28 cellular contexts compared by ENCODE assay signal in the genomic region with DNA sequence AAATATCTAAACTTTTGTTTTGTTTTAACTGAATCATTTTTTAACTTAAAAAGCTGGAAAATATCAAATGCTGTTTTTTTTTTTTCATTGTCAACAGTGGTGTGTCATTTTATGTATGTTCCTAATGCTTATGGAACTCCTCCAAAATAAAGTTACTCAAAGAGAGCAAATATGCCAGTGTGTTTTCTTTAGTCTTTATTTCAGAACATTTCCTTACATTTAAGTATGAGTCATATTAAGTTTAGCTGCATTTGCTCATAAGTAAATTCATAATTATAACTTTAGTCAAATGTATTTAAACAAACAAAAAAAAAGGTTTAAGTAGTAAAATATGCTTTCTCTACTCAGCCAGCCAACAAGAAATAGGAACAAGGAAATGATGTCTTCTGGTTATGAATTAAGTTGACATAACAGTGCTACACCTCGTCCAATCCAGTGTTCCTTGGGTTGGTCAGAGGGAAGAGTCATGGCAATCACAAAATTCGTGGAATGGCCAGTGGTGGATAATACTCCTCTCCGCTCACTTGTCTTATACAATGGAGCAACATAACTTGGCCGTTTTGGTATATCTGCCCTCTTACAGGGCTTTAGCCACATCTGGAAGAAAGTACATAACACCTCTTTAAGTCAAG.
A peak's percentile ranks its signal among the peaks of the same experiment; 100 is the strongest.
DNase-seq lines count a peak whose midpoint lies in the region; ATAC-seq and TF ChIP-seq lines count a peak whose summit lies in the region.
"Had no signal": no experiment of that assay in that cellular context is flagged by ENCODE, and none has a peak within 500 bp of the region (broad histone marks: within the 10 kb centered on the region; RNA-seq: fewer than 3 reads in every experiment).

No MANE protein-coding gene starts in this region.

- H3K27me3 ChIP-seq in mammary epithelial cell (ENCODE audit: insufficient read depth, low read length) (no peaks in the 10 kb centered on the region), skeletal muscle satellite cell (ENCODE audit: control insufficient read depth, insufficient read depth, low read length) (no peaks in the 10 kb centered on the region), upper lobe of left lung (no peaks in the 10 kb centered on the region)
- H3K27me3 ChIP-seq: left lung, neutrophil, sigmoid colon had no signal

- intact Hi-C loops in MCF 10A (cut with micrococcal nuclease) = no loop called here
- intact Hi-C loops in mammary epithelial cell (cut with micrococcal nuclease) = no loop called here

- dilution Hi-C loops in mammary epithelial cell (cut with HindIII; ENCODE audit: low sequenced_read_pairs) = no loop called here

- H3K4me2 ChIP-seq in mammary epithelial cell (ENCODE audit: insufficient read depth, low read depth, low read length) (no peak overlapping the region), skeletal muscle satellite cell (ENCODE audit: low read length) (peak overlapping the region; percentile 37)

- H3K4me3 Mint-ChIP-seq in MCF 10A (ENCODE audit: unreplicated experiment) = no peak overlapping the region
- H3K4me3 Mint-ChIP-seq: activated CD8-positive, alpha-beta T cell treated with anti-CD3 and anti-CD28 coated beads, Interleukin-2, amount 10 ng/mL, durations not matched to agents 7 days and 5 days; activated naive CD8-positive, alpha-beta T cell; CD4-positive, alpha-beta T cell; immature natural killer cell; naive B cell; T-helper 1 cell treated with Interleukin-12 subunit alpha and Interleukin-12 subunit beta and Interleukin-4 antibody, amounts not matched to agents 30 μg/mL and 1 μg/mL, for 36 hours had no signal

- no peak for TF ChIP-seq POLR2A in upper lobe of left lung (IDR thresholded peaks at IDR 0.05)

- no peaks in the 10 kb centered on the region for H3K27me3 Mint-ChIP-seq in MCF 10A (ENCODE audit: insufficient read depth, unreplicated experiment)
- H3K27me3 Mint-ChIP-seq: activated naive CD8-positive, alpha-beta T cell; CD4-positive, alpha-beta T cell; naive B cell had no signal

- H4K20me1 ChIP-seq in mammary epithelial cell (ENCODE audit: insufficient read depth, low read length) = no peaks in the 10 kb centered on the region

- no peak overlapping the region for H3K27ac Mint-ChIP-seq in MCF 10A (ENCODE audit: low read depth, unreplicated experiment)
- H3K27ac Mint-ChIP-seq: activated CD8-positive, alpha-beta T cell treated with anti-CD3 and anti-CD28 coated beads, Interleukin-2, amount 10 ng/mL, durations not matched to agents 7 days and 5 days; activated naive CD8-positive, alpha-beta T cell; CD4-positive, alpha-beta T cell; immature natural killer cell; naive B cell; T-helper 1 cell treated with Interleukin-12 subunit alpha and Interleukin-12 subunit beta and Interleukin-4 antibody, amounts not matched to agents 30 μg/mL and 1 μg/mL, for 36 hours had no signal

- ATAC-seq in upper lobe of left lung (ENCODE audit: low FRiP score in 2 of 2) (no peak), GM18873 (IDR thresholded peaks at IDR 0.05; ENCODE audit: low FRiP score, unreplicated experiment) (no peak), GM19023 (IDR thresholded peaks at IDR 0.05; ENCODE audit: unreplicated experiment) (no peak)
- ATAC-seq: activated CD8-positive, alpha-beta T cell treated with anti-CD3 and anti-CD28 coated beads, Interleukin-2, amount 10 ng/mL, durations not matched to agents 7 days and 5 days; left lung had no signal

- DNase-seq in MCF 10A (ENCODE audit: unreplicated experiment) (peak; percentile 19), mammary epithelial cell (no peak), cardiac fibroblast (ENCODE audit: low read depth in 2 of 2) (peak; percentile 15 to 74), fibroblast of the aortic adventitia (ENCODE audit: low read depth) (peak; percentile 20), upper lobe of left lung (no peak)
- DNase-seq: 8988T; activated CD4-positive, alpha-beta T cell treated with anti-CD3 and anti-CD28 coated beads for 1 hour; activated CD8-positive, alpha-beta T cell treated with anti-CD3 and anti-CD28 coated beads, Interleukin-2, amount 10 ng/mL, durations not matched to agents 7 days and 5 days; AML-193; aorta; CD4-positive, alpha-beta T cell; central memory CD4-positive, alpha-beta T cell; hippocampal formation; immature natural killer cell; left lung; naive B cell; NCI-H1417; NCI-H446 treated with DMSO at 0.1 percent for 48 hours; sigmoid colon; stimulated activated naive CD4-positive, alpha-beta T cell had no signal

- WGBS in mammary epithelial cell (ENCODE audit: low coverage, missing lambda C conversion rate) = 81% methylated on average over 4 of the region's 4 CpGs
- WGBS in upper lobe of left lung, 2 donors = 83 to 87% methylated on average over 4 of the region's 4 CpGs

- POLR2A ChIA-PET in MCF 10A (lab: Yijun Ruan, JAX) = interaction anchor here (1.0 kb wide), 1 partner anchor 9 kb away, joined by 3 read pairs; no protein-coding TSS in a partner anchor

- H3K36me3 ChIP-seq in mammary epithelial cell (ENCODE audit: insufficient read depth, low read length) (peaks cover 4% of the 10 kb centered on the region), skeletal muscle satellite cell (ENCODE audit: insufficient read depth, low read length) (no peaks in the 10 kb centered on the region), upper lobe of left lung (peaks cover 0 to 6% (median 2%) of the 10 kb centered on the region in 4 donors)
- H3K36me3 ChIP-seq: neutrophil, prostate gland had no signal

- TF ChIP-seq EP300 in upper lobe of left lung (IDR thresholded peaks at IDR 0.05) = no peak

- no peaks in the 10 kb centered on the region for H3K4me1 Mint-ChIP-seq in MCF 10A (ENCODE audit: insufficient read depth, unreplicated experiment)
- H3K4me1 Mint-ChIP-seq: naive B cell had no signal

- TF ChIP-seq CTCF in MCF 10A (IDR thresholded peaks at IDR 0.05; ENCODE audit: unreplicated experiment) (no peak), mammary epithelial cell (conservative IDR thresholded peaks at IDR 0.05 in 1 of 2, IDR thresholded peaks at IDR 0.05 in 1 of 2; ENCODE audit: extremely low read depth in 1 of 2, insufficient read depth in 1 of 2, low read depth in 1 of 2, low read length in 2 of 2) (no peak), cardiac fibroblast (IDR thresholded peaks at IDR 0.05; ENCODE audit: low read depth, low read length) (no peak), fibroblast of the aortic adventitia (IDR thresholded peaks at IDR 0.05; ENCODE audit: insufficient read depth, low read length) (no peak), upper lobe of left lung (IDR thresholded peaks at IDR 0.05) (no peak)

- no peak overlapping the region for H2AFZ ChIP-seq in mammary epithelial cell (ENCODE audit: low read depth, low read length)

- H3K9me3 Mint-ChIP-seq in MCF 10A (ENCODE audit: unreplicated experiment) = no peaks in the 10 kb centered on the region
- H3K9me3 Mint-ChIP-seq: immature natural killer cell, naive B cell had no signal

- peaks cover 47% of the 10 kb centered on the region for H3K36me3 Mint-ChIP-seq in MCF 10A (ENCODE audit: insufficient read depth, unreplicated experiment)

- no peak overlapping the region for H3K27ac ChIP-seq in mammary epithelial cell (ENCODE audit: insufficient read depth, low read depth, low read length)
- no peak overlapping the region for H3K27ac ChIP-seq in upper lobe of left lung
- H3K27ac ChIP-seq: left lung, neutrophil, prostate gland, RWPE1, sigmoid colon had no signal

- H3K79me2 ChIP-seq in mammary epithelial cell (ENCODE audit: insufficient read depth, low read length) = no peaks in the 10 kb centered on the region

- H3K9ac ChIP-seq in mammary epithelial cell (ENCODE audit: insufficient read depth, low read length) (no peak overlapping the region), skeletal muscle satellite cell (ENCODE audit: low read depth, low read length) (no peak overlapping the region)

- H3K9me3 ChIP-seq in mammary epithelial cell (replicated peaks; ENCODE audit: insufficient read depth, low read length) (no peaks in the 10 kb centered on the region), skeletal muscle satellite cell (replicated peaks; ENCODE audit: low read length) (no peaks in the 10 kb centered on the region), upper lobe of left lung (no peaks in the 10 kb centered on the region)
- H3K9me3 ChIP-seq: left lung, neutrophil, prostate gland, sigmoid colon had no signal

- in situ Hi-C loops in mammary epithelial cell (cut with MboI; ENCODE audit: low sequenced_read_pairs in 2 of 2) = no loop called here

- H3K4me3 ChIP-seq in mammary epithelial cell (replicated peaks in 1 of 3; ENCODE audit: insufficient read depth in 1 of 3, low read depth in 2 of 3, low read length in 3 of 3) (no peak overlapping the region), cardiac fibroblast (replicated peaks in 1 of 2; ENCODE audit: low read depth in 2 of 2, low read length in 2 of 2) (no peak overlapping the region), fibroblast of the aortic adventitia (ENCODE audit: low read depth, low read length) (no peak overlapping the region), skeletal muscle satellite cell (ENCODE audit: low read length) (no peak overlapping the region), upper lobe of left lung (no peak overlapping the region)
- H3K4me3 ChIP-seq: left lung, prostate gland, sigmoid colon had no signal

- BruUV-seq in MCF 10A (replicated peaks; lab: Mats Ljungman, UMichigan) (no TSS peak), mammary epithelial cell (replicated peaks; lab: Mats Ljungman, UMichigan) (no TSS peak)

- CTCF ChIA-PET in MCF 10A (lab: Yijun Ruan, JAX) = no interaction called here
- CTCF ChIA-PET in mammary epithelial cell (lab: Charles Lee; ENCODE audit: low non-redundant PET) = no interaction called here

- H3K4me1 ChIP-seq in mammary epithelial cell (ENCODE audit: insufficient read depth, low read length) = no peaks in the 10 kb centered on the region
- peaks cover 26% of the 10 kb centered on the region for H3K4me1 ChIP-seq in skeletal muscle satellite cell (ENCODE audit: control insufficient read depth, insufficient read depth, low read length)
- H3K4me1 ChIP-seq in upper lobe of left lung = no peaks in the 10 kb centered on the region
- H3K4me1 ChIP-seq: left lung, prostate gland, sigmoid colon had no signal

Comparison
In these comparisons a context has a peak if more than half of its experiments do, and no peak if none do; other contexts are left out.
1. DNase-seq: peak in MCF 10A (single experiment), cardiac fibroblast (2 of 2) and fibroblast of the aortic adventitia (single experiment); none in mammary epithelial cell (single experiment) and upper lobe of left lung (0 of 2).